Comparison of ENCODE assay signal across 19 cellular contexts in genomic region chr12:88643685-88644084, GRCh38.
"Had no signal": no experiment of that assay in that cellular context is flagged by ENCODE, and none has a peak within 500 bp of the region (broad histone marks: within the 10 kb centered on the region; RNA-seq: fewer than 3 reads in every experiment).

No MANE protein-coding gene starts in this region.

- H3K4me3 ChIP-seq: cardiac muscle cell, lung, psoas muscle, spleen, stomach, thoracic aorta, vagina had no signal

- H3K27me3 ChIP-seq: cardiac muscle cell, spleen, stomach, vagina had no signal

- DNase-seq: activated CD4-positive, alpha-beta T cell treated with anti-CD3 and anti-CD28 coated beads for 36 hours; activated CD8-positive, alpha-beta T cell treated with anti-CD3 and anti-CD28 coated beads for 36 hours; activated effector memory CD4-positive, alpha-beta T cell treated with Interleukin-2 at 50 U/mL for 16 hours; activated naive CD4-positive, alpha-beta T cell treated with anti-CD3 and anti-CD28 coated beads, Interleukin-2, amount 50 U/mL, for 16 hours; activated T-cell treated with anti-CD3 and anti-CD28 coated beads, Interleukin-2, amount 50 U/mL, for 4 hours; foreskin melanocyte; head of caudate nucleus; midbrain; psoas muscle; spleen; stimulated activated CD4-positive, alpha-beta T cell treated with anti-CD3 and anti-CD28 coated beads, Interleukin-1b, Interleukin-23, amount 100 ng/mL, for 48 hours; stomach; T-helper 1 cell; WERI-Rb-1 had no signal

- H3K9me3 ChIP-seq: psoas muscle, spleen, stomach, thoracic aorta, vagina had no signal

- H3K27ac ChIP-seq: cardiac muscle cell, psoas muscle, spleen, stomach, thoracic aorta, vagina, WERI-Rb-1 had no signal

- H3K36me3 ChIP-seq: cardiac muscle cell, spleen, stomach, thoracic aorta, vagina, WERI-Rb-1 had no signal

- ATAC-seq: activated CD4-positive, alpha-beta T cell treated with anti-CD3 and anti-CD28 coated beads for 36 hours; activated CD8-positive, alpha-beta T cell treated with anti-CD3 and anti-CD28 coated beads for 36 hours; activated T-cell treated with anti-CD3 and anti-CD28 coated beads, Interleukin-2, amount 50 U/mL, for 4 hours; sciatic nerve had no signal
